Comparison of ENCODE assay signal across 18 cellular contexts in the genomic region with DNA sequence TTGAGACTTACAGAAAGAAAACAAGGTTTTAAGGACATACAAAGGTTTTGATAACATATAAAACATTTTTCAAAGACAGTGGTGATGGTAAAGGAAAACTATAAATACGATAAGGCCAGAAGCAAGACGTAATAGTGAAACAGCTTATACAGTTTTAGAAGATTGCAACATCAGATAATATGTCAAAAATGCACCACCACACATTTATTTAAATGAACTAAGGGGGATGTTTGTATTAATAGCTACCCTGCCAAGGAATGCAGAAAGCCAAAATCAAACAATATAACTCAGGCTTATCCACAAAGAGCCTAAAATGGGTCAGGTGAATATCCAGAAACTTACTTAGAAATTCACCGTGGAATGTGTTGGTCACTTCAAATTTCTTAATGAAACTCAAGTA.
"Had no signal": no experiment of that assay in that cellular context is flagged by ENCODE, and none has a peak within 500 bp of the region (broad histone marks: within the 10 kb centered on the region; RNA-seq: fewer than 3 reads in every experiment).

No MANE protein-coding gene starts in this region.

- H3K27ac ChIP-seq: coronary artery, neural progenitor cell, ovary, psoas muscle, skin epidermis, tibial nerve, uterus, VCaP had no signal

- H3K4me2 ChIP-seq: neural progenitor cell had no signal

- ATAC-seq: mucosa of descending colon; naive thymus-derived CD4-positive, alpha-beta T cell; psoas muscle; right cardiac atrium had no signal

- DNase-seq: activated CD4-positive, CD25-positive, alpha-beta regulatory T cell treated with anti-CD3 and anti-CD28 coated beads, Interleukin-2, amount 50 U/mL, for 72 hours; activated CD8-positive, alpha-beta memory T cell treated with anti-CD3 and anti-CD28 coated beads for 24 hours; activated CD8-positive, alpha-beta memory T cell treated with anti-CD3 and anti-CD28 coated beads, Interleukin-2, amount 50 U/mL, for 48 hours; activated effector memory CD4-positive, alpha-beta T cell treated with anti-CD3 and anti-CD28 coated beads, Interleukin-2, amount 50 U/mL, for 16 hours; activated T-cell treated with anti-CD3 and anti-CD28 coated beads, Interleukin-2, amount 50 U/mL, for 48 hours; amygdala; central memory CD4-positive, alpha-beta T cell; mucosa of descending colon; naive thymus-derived CD4-positive, alpha-beta T cell; ovary; psoas muscle; uterus had no signal

- H3K9ac ChIP-seq: neural progenitor cell had no signal

- H3K36me3 ChIP-seq: neural progenitor cell, ovary, tibial nerve, uterus had no signal

- H3K4me1 ChIP-seq: neural progenitor cell, psoas muscle, tibial nerve, uterus had no signal

- H3K4me3 ChIP-seq: coronary artery, mucosa of descending colon, neural progenitor cell, ovary, psoas muscle, skin epidermis, tibial nerve, uterus had no signal

- H3K9me3 ChIP-seq: mucosa of descending colon, ovary, psoas muscle, tibial nerve, uterus had no signal
